In the genomic region with DNA sequence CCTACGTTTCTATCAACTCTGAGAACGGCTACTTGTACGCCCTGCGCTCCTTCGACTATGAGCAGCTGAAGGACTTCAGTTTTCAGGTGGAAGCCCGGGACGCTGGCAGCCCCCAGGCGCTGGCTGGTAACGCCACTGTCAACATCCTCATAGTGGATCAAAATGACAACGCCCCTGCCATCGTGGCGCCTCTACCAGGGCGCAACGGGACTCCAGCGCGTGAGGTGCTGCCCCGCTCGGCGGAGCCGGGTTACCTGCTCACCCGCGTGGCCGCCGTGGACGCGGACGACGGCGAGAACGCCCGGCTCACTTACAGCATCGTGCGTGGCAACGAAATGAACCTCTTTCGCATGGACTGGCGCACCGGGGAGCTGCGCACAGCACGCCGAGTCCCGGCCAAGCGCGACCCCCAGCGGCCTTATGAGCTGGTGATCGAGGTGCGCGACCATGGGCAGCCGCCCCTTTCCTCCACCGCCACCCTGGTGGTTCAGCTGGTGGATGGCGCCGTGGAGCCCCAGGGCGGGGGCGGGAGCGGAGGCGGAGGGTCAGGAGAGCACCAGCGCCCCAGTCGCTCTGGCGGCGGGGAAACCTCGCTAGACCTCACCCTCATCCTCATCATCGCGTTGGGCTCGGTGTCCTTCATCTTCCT, we compare ENCODE assay signal across 2 cellular contexts.
TF ChIP-seq lines count a peak whose summit lies in the region.

No MANE protein-coding gene starts in this region.

TF ChIP-seq in HEK293, 187 proteins besides CTCF, POLR2A, EP300 and RAD21 (continued from another document):
- TF ChIP-seq ZNF324 (tag by site-specific recombination; IDR thresholded peaks at IDR 0.05), result no peak
- no peak for TF ChIP-seq ZNF664 (tag by site-specific recombination; IDR thresholded peaks at IDR 0.05)

TF ChIP-seq in neural cell, 6 proteins besides CTCF, POLR2A, EP300 and RAD21 (continued from another document):
- TF ChIP-seq MXI1 (conservative IDR thresholded peaks at IDR 0.05; ENCODE audit: poor library complexity, severe bottlenecking), result peak; percentile 59
- TF ChIP-seq EZH2 (IDR thresholded peaks at IDR 0.05; ENCODE audit: borderline replicate concordance, insufficient read depth, low read length, poor library complexity, severe bottlenecking), result no peak
- peak; percentile 17 for TF ChIP-seq TAF1 (IDR thresholded peaks at IDR 0.05; ENCODE audit: low read depth)
- TF ChIP-seq SMC3 (conservative IDR thresholded peaks at IDR 0.05; ENCODE audit: poor library complexity), result peak; percentile 63
TF ChIP-seq in neural cell: peak in this region for 4.
